Comparison of ENCODE assay signal across 1 cellular context in the genomic region with DNA sequence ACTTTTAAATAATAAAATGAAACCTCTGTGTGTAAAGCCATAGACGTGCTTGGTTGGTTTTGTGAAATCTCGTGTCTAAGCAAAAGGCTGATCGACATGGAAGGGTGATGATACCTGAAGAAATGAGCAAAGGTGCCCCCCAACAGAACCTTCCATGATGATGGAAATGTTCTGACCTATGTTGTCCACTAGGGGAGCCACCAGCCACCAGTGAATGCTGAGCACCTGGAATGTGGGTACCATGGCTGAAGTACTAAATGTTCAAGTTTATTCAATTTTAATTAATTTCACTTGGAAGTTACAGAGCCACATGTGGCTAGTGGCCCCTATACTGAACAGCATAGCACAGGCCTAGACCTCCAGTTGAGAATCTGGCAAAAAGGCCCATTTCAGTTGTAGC.
TF ChIP-seq lines count a peak whose summit lies in the region.

No MANE protein-coding gene starts in this region.

TF ChIP-seq in WTC11, 78 proteins besides CTCF, POLR2A, EP300 and RAD21 (continued from another document):
- TF ChIP-seq, protein P1, sequence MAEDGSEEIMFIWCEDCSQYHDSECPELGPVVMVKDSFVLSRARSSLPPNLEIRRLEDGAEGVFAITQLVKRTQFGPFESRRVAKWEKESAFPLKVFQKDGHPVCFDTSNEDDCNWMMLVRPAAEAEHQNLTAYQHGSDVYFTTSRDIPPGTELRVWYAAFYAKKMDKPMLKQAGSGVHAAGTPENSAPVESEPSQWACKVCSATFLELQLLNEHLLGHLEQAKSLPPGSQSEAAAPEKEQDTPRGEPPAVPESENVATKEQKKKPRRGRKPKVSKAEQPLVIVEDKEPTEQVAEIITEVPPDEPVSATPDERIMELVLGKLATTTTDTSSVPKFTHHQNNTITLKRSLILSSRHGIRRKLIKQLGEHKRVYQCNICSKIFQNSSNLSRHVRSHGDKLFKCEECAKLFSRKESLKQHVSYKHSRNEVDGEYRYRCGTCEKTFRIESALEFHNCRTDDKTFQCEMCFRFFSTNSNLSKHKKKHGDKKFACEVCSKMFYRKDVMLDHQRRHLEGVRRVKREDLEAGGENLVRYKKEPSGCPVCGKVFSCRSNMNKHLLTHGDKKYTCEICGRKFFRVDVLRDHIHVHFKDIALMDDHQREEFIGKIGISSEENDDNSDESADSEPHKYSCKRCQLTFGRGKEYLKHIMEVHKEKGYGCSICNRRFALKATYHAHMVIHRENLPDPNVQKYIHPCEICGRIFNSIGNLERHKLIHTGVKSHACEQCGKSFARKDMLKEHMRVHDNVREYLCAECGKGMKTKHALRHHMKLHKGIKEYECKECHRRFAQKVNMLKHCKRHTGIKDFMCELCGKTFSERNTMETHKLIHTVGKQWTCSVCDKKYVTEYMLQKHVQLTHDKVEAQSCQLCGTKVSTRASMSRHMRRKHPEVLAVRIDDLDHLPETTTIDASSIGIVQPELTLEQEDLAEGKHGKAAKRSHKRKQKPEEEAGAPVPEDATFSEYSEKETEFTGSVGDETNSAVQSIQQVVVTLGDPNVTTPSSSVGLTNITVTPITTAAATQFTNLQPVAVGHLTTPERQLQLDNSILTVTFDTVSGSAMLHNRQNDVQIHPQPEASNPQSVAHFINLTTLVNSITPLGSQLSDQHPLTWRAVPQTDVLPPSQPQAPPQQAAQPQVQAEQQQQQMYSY (CRISPR knock-in tag; IDR thresholded peaks at IDR 0.05), result no peak
